8 cellular contexts compared by ENCODE assay signal in the genomic region with DNA sequence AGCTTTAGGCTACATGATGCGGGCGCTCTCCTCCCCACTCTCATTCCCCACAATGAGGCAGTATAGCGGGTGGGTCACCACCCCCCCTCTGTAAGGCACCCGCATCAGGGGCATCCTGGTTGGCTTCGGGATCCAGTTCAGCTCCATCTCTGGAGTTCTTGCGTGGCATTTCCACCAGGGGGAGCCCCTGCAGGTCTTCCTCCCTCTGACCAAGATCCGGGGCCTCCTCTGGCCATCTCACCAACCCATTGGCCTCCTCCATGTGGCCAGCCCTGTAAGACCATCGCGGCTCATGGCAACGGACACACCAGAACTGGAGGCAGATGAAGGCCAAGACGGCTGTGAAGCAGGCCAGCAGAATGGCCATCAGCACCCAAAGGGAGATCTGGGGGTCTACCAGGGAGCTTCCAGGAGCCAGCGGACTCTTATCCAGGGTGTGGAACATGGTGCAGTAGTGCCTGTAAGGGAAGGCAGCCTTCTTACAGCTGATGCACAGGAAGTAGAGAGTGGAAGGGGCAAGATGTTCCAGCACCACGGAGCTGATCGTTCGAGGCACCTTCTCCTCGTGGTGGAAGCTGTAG.
DNase-seq lines count a peak whose midpoint lies in the region; ATAC-seq and TF ChIP-seq lines count a peak whose summit lies in the region.

No MANE protein-coding gene starts in this region.

- H3K79me2 ChIP-seq in hepatocyte, result no peaks in the 10 kb centered on the region

- no peaks in the 10 kb centered on the region for H3K9me3 ChIP-seq in hepatocyte (ENCODE audit: low read depth)
- no peaks in the 10 kb centered on the region for H3K9me3 ChIP-seq in thoracic aorta

- no peak overlapping the region for H2AFZ ChIP-seq in hepatocyte

- no peaks in the 10 kb centered on the region for H4K20me1 ChIP-seq in hepatocyte (ENCODE audit: insufficient read depth, poor library complexity, severe bottlenecking)

- WGBS in hepatocyte (ENCODE audit: low lambda C conversion rate, missing lambda C conversion rate), result 92% methylated on average over 16 of the region's 16 CpGs

- no peak for ATAC-seq in thoracic aorta (ENCODE audit: insufficient number of reproducible peaks, low FRiP score, low read depth)
- no peak for ATAC-seq in HG03565 (IDR thresholded peaks at IDR 0.05; ENCODE audit: unreplicated experiment)
- no peak for ATAC-seq in GM19455 (IDR thresholded peaks at IDR 0.05; ENCODE audit: unreplicated experiment)

- DNase-seq in DMS 273 (lab: John Stamatoyannopoulos, UW; ENCODE audit: unreplicated experiment), result peak; percentile 55
- DNase-seq in DMS 273 treated with DMSO at 0.1 percent for 48 hours (lab: John Stamatoyannopoulos, UW), result no peak
- DNase-seq in LoVo (ENCODE audit: low spot score), result peak; percentile 11
- peak; percentile 5 for DNase-seq in activated gamma-delta T cell treated with anti-CD3 and anti-CD28 coated beads, Interleukin-2, amount 50 U/mL, for 16 hours (ENCODE audit: low read depth)
- DNase-seq in hepatocyte (ENCODE audit: low spot score), result peak; percentile 30
- DNase-seq in thoracic aorta (ENCODE audit: low spot score), result no peak

- no peak overlapping the region for H3K4me2 ChIP-seq in hepatocyte

- H3K36me3 ChIP-seq in hepatocyte (replicated peaks; ENCODE audit: insufficient read depth, low read depth), result no peaks in the 10 kb centered on the region
- no peaks in the 10 kb centered on the region for H3K36me3 ChIP-seq in thoracic aorta

- no peaks in the 10 kb centered on the region for H3K27me3 ChIP-seq in hepatocyte
- H3K27me3 ChIP-seq in thoracic aorta (replicated peaks; ENCODE audit: insufficient read depth), result no peaks in the 10 kb centered on the region

- H3K9me2 ChIP-seq in hepatocyte (replicated peaks; ENCODE audit: insufficient read depth), result no peaks in the 10 kb centered on the region

- no peak overlapping the region for H3K27ac ChIP-seq in hepatocyte
- no peak overlapping the region for H3K27ac ChIP-seq in thoracic aorta

- H3K4me3 ChIP-seq in hepatocyte (no peak overlapping the region), thoracic aorta (no peak overlapping the region)

- H3K4me1 ChIP-seq in hepatocyte (ENCODE audit: insufficient read depth) (no peaks in the 10 kb centered on the region), thoracic aorta (ENCODE audit: control insufficient read depth in 1 of 2, low read depth in 2 of 2) (peaks cover 0 to 12% of the 10 kb centered on the region in 2 donors)

- TF ChIP-seq CTCF in hepatocyte (IDR thresholded peaks at IDR 0.05; ENCODE audit: poor library complexity) (peak; percentile 23), thoracic aorta (IDR thresholded peaks at IDR 0.05) (peak; percentile 14)

Comparison
In these comparisons a context has a peak if more than half of its experiments do, and no peak if none do; other contexts are left out.
1. DNase-seq: peak in DMS 273 (single experiment), LoVo (single experiment), activated gamma-delta T cell treated with anti-CD3 and anti-CD28 coated beads, Interleukin-2, amount 50 U/mL, for 16 hours (single experiment) and hepatocyte (single experiment); none in DMS 273 treated with DMSO at 0.1 percent for 48 hours (single experiment) and thoracic aorta (single experiment).